1 cellular context compared by ENCODE assay signal in genomic region chr12:56987551-56988053, GRCh38.
TF ChIP-seq lines count a peak whose summit lies in the region.

No MANE protein-coding gene starts in this region.

TF ChIP-seq in HEK293, 187 proteins besides CTCF, POLR2A, EP300 and RAD21 (continued from another document):
- no peak for TF ChIP-seq ZNF837 (tag by site-specific recombination; IDR thresholded peaks at IDR 0.05)
- TF ChIP-seq ZNF654 (tag by site-specific recombination; IDR thresholded peaks at IDR 0.05; ENCODE audit: low read depth) = peak; percentile 90
- 0 out of 2 replicates have a peak, but pooled peaks have one; percentile 30 for TF ChIP-seq ZNF133 (tag by site-specific recombination; IDR thresholded peaks at IDR 0.05)
- TF ChIP-seq IKZF3 (tag by site-specific recombination; IDR thresholded peaks at IDR 0.05) = peak; percentile 50; the same call in 1 of the 2 replicates
- no peak for TF ChIP-seq ZNF473 (tag by site-specific recombination; IDR thresholded peaks at IDR 0.05)
- TF ChIP-seq ZFHX2 (tag by site-specific recombination; conservative IDR thresholded peaks at IDR 0.05) = 0 out of 2 replicates have a peak, but pooled peaks have one; percentile 6
- no peak for TF ChIP-seq PRDM6 (tag by site-specific recombination; IDR thresholded peaks at IDR 0.05)
- no peak for TF ChIP-seq ZNF449 (tag by site-specific recombination; IDR thresholded peaks at IDR 0.05)
- TF ChIP-seq REPIN1 (tag by site-specific recombination; IDR thresholded peaks at IDR 0.05; ENCODE audit: low read depth) = no peak
- TF ChIP-seq ZBTB17 (tag by site-specific recombination; IDR thresholded peaks at IDR 0.05) = 0 out of 2 replicates have a peak, but pooled peaks have one; percentile 30
- no peak for TF ChIP-seq ZNF26 (tag by site-specific recombination; IDR thresholded peaks at IDR 0.05)
- TF ChIP-seq ZNF660 (tag by site-specific recombination; IDR thresholded peaks at IDR 0.05) = peak; percentile 32; the same call in 1 of the 2 replicates
